2 cellular contexts compared by ENCODE assay signal in genomic region chr10:122993797-122994336, GRCh38.
A peak's percentile ranks its signal among the peaks of the same experiment; 100 is the strongest.
TF ChIP-seq lines count a peak whose summit lies in the region.

No MANE protein-coding gene starts in this region.

TF ChIP-seq in A549, 52 proteins besides CTCF, POLR2A, EP300 and RAD21:
- no peak for TF ChIP-seq FOXS1 (CRISPR knock-in tag; IDR thresholded peaks at IDR 0.05)
- no peak for TF ChIP-seq BCL3 (IDR thresholded peaks at IDR 0.05)
- TF ChIP-seq CHD4 (IDR thresholded peaks at IDR 0.05; ENCODE audit: borderline replicate concordance): no peak
- peak; percentile 82 for TF ChIP-seq MAFK (IDR thresholded peaks at IDR 0.05; ENCODE audit: partially characterized antibody)
- TF ChIP-seq ZC3H11A (IDR thresholded peaks at IDR 0.05): no peak
- TF ChIP-seq ZSCAN20 (CRISPR knock-in tag; IDR thresholded peaks at IDR 0.05): no peak
- no peak for TF ChIP-seq HMGXB4 (CRISPR knock-in tag; IDR thresholded peaks at IDR 0.05; ENCODE audit: borderline replicate concordance)
TF ChIP-seq in A549: peak in this region for 1.

TF ChIP-seq in GM12878, 131 proteins besides CTCF, POLR2A, EP300 and RAD21:
- TF ChIP-seq E2F4 (IDR thresholded peaks at IDR 0.05; ENCODE audit: low read depth, low read length) (no peak), BRCA1 (IDR thresholded peaks at IDR 0.05; ENCODE audit: low read depth, low read length) (no peak), HDAC2 (IDR thresholded peaks at IDR 0.05) (no peak)
